ENCODE assay signal across 17 cellular contexts in the genomic region with DNA sequence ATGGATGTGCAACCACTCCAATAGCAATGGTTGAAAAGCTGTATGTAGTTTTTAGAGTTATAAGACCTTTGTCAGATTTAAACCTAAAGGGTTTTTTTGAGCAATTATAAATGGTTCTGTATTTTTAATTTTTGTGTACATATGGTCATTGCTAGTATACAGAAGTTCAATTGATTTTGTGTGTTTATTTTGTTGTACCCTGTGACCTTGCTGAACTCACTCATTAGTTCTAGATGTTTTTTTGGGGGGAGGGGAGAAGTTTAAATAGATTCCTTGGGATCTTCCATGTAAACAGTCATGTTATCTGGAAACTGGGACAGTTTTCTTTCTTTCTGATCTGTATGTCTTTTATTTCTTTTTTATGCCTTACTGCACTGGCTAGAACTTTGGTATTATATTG.
DNase-seq lines count a peak whose midpoint lies in the region; ATAC-seq, FAIRE-seq and TF ChIP-seq lines count a peak whose summit lies in the region.
"Had no signal": no experiment of that assay in that cellular context is flagged by ENCODE, and none has a peak within 500 bp of the region (broad histone marks: within the 10 kb centered on the region; RNA-seq: fewer than 3 reads in every experiment).

No MANE protein-coding gene starts in this region.

- no peak for TF ChIP-seq CTCF in CD4-positive, alpha-beta T cell (IDR thresholded peaks at IDR 0.05)
- TF ChIP-seq CTCF in WTC11 (IDR thresholded peaks at IDR 0.05) (no peak), HepG2 (CRISPR knock-in tag; IDR thresholded peaks at IDR 0.05) (no peak), foreskin keratinocyte (conservative IDR thresholded peaks at IDR 0.05) (no peak), PC-9 (conservative IDR thresholded peaks at IDR 0.05) (no peak)

- intact Hi-C loops in CD4-positive, alpha-beta T cell (cut with DNase I, micrococcal nuclease): no loop called here
- intact Hi-C loops in HepG2 (cut with micrococcal nuclease; ENCODE audit: unreplicated experiment) (no loop called here), PC-9 (cut with micrococcal nuclease; ENCODE audit: unreplicated experiment) (no loop called here)

- no peak overlapping the region for H3K4me3 Mint-ChIP-seq in activated T-cell treated with anti-CD3 and anti-CD28 coated beads, Interleukin-2, amount 50 U/mL, for 24 hours
- H3K4me3 Mint-ChIP-seq in CD4-positive, alpha-beta T cell: no peak overlapping the region
- H3K4me3 Mint-ChIP-seq in WTC11: no peak overlapping the region
- H3K4me3 Mint-ChIP-seq: HFFc6 had no signal

- no peak for TF ChIP-seq POLR2A in HepG2 (IDR thresholded peaks at IDR 0.05; ENCODE audit: insufficient read depth in 1 of 2, low read depth in 2 of 2, low read length in 2 of 2)

- in situ Hi-C loops in HepG2 (cut with HindIII; ENCODE audit: extremely low pct_ligation_motif_present, low pct_unique_long_range_greater_than_20kb): no loop called here

- H3K27ac Mint-ChIP-seq in activated T-cell treated with anti-CD3 and anti-CD28 coated beads, Interleukin-2, amount 50 U/mL, for 24 hours: peak overlapping the region; percentile 56
- H3K27ac Mint-ChIP-seq in CD4-positive, alpha-beta T cell: peak overlapping the region; percentile 43
- 0 out of 2 replicates have a peak overlapping the region, but pooled peaks have one; percentile 0 for H3K27ac Mint-ChIP-seq in WTC11
- H3K27ac Mint-ChIP-seq: HFFc6 had no signal

- no peak overlapping the region for H3K4me2 ChIP-seq in HepG2 (ENCODE audit: low read depth, low read length)
- H3K4me2 ChIP-seq in PC-9: no peak overlapping the region
- H3K4me2 ChIP-seq: BLaER1 had no signal

- POLR2A ChIA-PET in CD4-positive, alpha-beta T cell (lab: Charles Lee): no interaction called here
- POLR2A ChIA-PET in WTC11 (lab: Charles Lee) (no interaction called here), HepG2 (lab: Yijun Ruan, JAX) (no interaction called here), PC-9 (lab: Charles Lee; ENCODE audit: unreplicated experiment) (interaction anchor here (0.6 kb wide), 1 partner anchor 238 kb away, joined by 3 read pairs; no protein-coding TSS in a partner anchor)

- no peaks in the 10 kb centered on the region for H3K36me3 ChIP-seq in HepG2 (replicated peaks in 1 of 2; ENCODE audit: control insufficient read depth in 1 of 2, insufficient read depth in 2 of 2, low read length in 2 of 2)
- H3K36me3 ChIP-seq in PC-9 (ENCODE audit: low read depth): no peaks in the 10 kb centered on the region

- no peaks in the 10 kb centered on the region; the same call in 1 of the 2 replicates for H3F3A ChIP-seq in PC-9 (ENCODE audit: insufficient read depth, low read depth)

- ATAC-seq in CD4-positive, alpha-beta T cell (ENCODE audit: poor library complexity): no peak
- no peak for ATAC-seq in WTC11
- ATAC-seq in HepG2: no peak
- ATAC-seq in foreskin keratinocyte: no peak
- ATAC-seq in GM19452 (IDR thresholded peaks at IDR 0.05; ENCODE audit: unreplicated experiment): no peak

- no peaks in the 10 kb centered on the region for H3K27me3 Mint-ChIP-seq in activated T-cell treated with anti-CD3 and anti-CD28 coated beads, Interleukin-2, amount 50 U/mL, for 24 hours
- H3K27me3 Mint-ChIP-seq in CD4-positive, alpha-beta T cell: no peaks in the 10 kb centered on the region
- H3K27me3 Mint-ChIP-seq in WTC11 (ENCODE audit: low read depth): no peaks in the 10 kb centered on the region

- no peak for TF ChIP-seq RAD21 in HepG2 (CRISPR knock-in tag; IDR thresholded peaks at IDR 0.05)

- CTCF ChIA-PET in CD4-positive, alpha-beta T cell (lab: Charles Lee): no interaction called here
- CTCF ChIA-PET in WTC11 (lab: Charles Lee) (no interaction called here), HepG2 (lab: Yijun Ruan, JAX; ENCODE audit: low intra/inter-chr PET ratio, low total read pairs) (no interaction called here), PC-9 (lab: Charles Lee) (interaction anchor here (0.6 to 0.7 kb wide), 2 partner anchors 215 to 630 kb away, joined by 3 to 4 read pairs; no protein-coding TSS in a partner anchor)

- BruUV-seq in HepG2 (replicated peaks; lab: Mats Ljungman, UMichigan) (no TSS peak), PC-9 (replicated peaks; lab: Mats Ljungman, UMichigan) (no TSS peak)

- H3K4me3 ChIP-seq in HepG2 (replicated peaks in 1 of 3; ENCODE audit: insufficient read depth in 1 of 3, low read depth in 2 of 3, low read length in 3 of 3) (no peak overlapping the region), PC-9 (no peak overlapping the region)
- H3K4me3 ChIP-seq: BLaER1 had no signal

- DNase-seq in activated T-cell treated with anti-CD3 and anti-CD28 coated beads, Interleukin-2, amount 50 U/mL, for 24 hours: no peak
- no peak for DNase-seq in activated T-cell treated with anti-CD3 and anti-CD28 coated beads, Interleukin-2, amount 50 U/mL, for 1 hour
- DNase-seq in CD4-positive, alpha-beta T cell: no peak
- no peak for DNase-seq in WTC11 (ENCODE audit: low spot score)
- DNase-seq in HepG2 (ENCODE audit: low spot score): no peak
- DNase-seq in foreskin keratinocyte: no peak
- DNase-seq in PC-9: no peak
- DNase-seq: AML-193, COR-L47, DND-41, GF-D8, HCEC 1CT, HFFc6 had no signal

- H3K9me3 Mint-ChIP-seq in activated T-cell treated with anti-CD3 and anti-CD28 coated beads, Interleukin-2, amount 50 U/mL, for 24 hours: no peaks in the 10 kb centered on the region
- H3K9me3 Mint-ChIP-seq in CD4-positive, alpha-beta T cell: no peaks in the 10 kb centered on the region
- no peaks in the 10 kb centered on the region for H3K9me3 Mint-ChIP-seq in WTC11
- H3K9me3 Mint-ChIP-seq: HFFc6 had no signal

- H3K9me2 ChIP-seq in PC-9 (ENCODE audit: insufficient read depth): no peaks in the 10 kb centered on the region

- no peak overlapping the region for H3K27ac ChIP-seq in CD4-positive, alpha-beta T cell (ENCODE audit: low read depth, low read length)
- H3K27ac ChIP-seq in HepG2 (ENCODE audit: extremely low read length, insufficient read depth, low read length) (no peak overlapping the region), foreskin keratinocyte (no peak overlapping the region), PC-9 (no peak overlapping the region)
- H3K27ac ChIP-seq: 22Rv1, BLaER1 had no signal

- H3K9me3 ChIP-seq in CD4-positive, alpha-beta T cell (ENCODE audit: control insufficient read depth, low read length): no peaks in the 10 kb centered on the region
- H3K9me3 ChIP-seq in HepG2 (ENCODE audit: low read length): no peaks in the 10 kb centered on the region
- no peaks in the 10 kb centered on the region for H3K9me3 ChIP-seq in PC-9 (ENCODE audit: insufficient read depth, low read depth)
- H3K9me3 ChIP-seq: BLaER1 had no signal

- H3K4me1 Mint-ChIP-seq in activated T-cell treated with anti-CD3 and anti-CD28 coated beads, Interleukin-2, amount 50 U/mL, for 24 hours (ENCODE audit: low read depth): peaks cover 74% of the 10 kb centered on the region
- H3K4me1 Mint-ChIP-seq in CD4-positive, alpha-beta T cell (ENCODE audit: low read depth): peaks cover 72% of the 10 kb centered on the region
- peaks cover 34% of the 10 kb centered on the region for H3K4me1 Mint-ChIP-seq in WTC11

- H3K4me1 ChIP-seq in HepG2 (ENCODE audit: insufficient read depth, low read length) (peaks cover 54% of the 10 kb centered on the region), foreskin keratinocyte (peaks cover 18% of the 10 kb centered on the region), PC-9 (replicated peaks; ENCODE audit: insufficient read depth) (no peaks in the 10 kb centered on the region)

- TF ChIP-seq EP300 in HepG2 (IDR thresholded peaks at IDR 0.05; ENCODE audit: low read depth in 2 of 2, low read length in 2 of 2) (0 out of 4 replicates have a peak, but pooled peaks of 1 of the 2 experiments have one; percentile 27), HepG2 (CRISPR knock-in tag; IDR thresholded peaks at IDR 0.05; ENCODE audit: borderline replicate concordance) (no peak)

- H3K9ac ChIP-seq in HepG2 (ENCODE audit: insufficient read depth, low read depth, low read length): no peak overlapping the region
- H3K9ac ChIP-seq: BLaER1 had no signal

- no peaks in the 10 kb centered on the region for H3K27me3 ChIP-seq in CD4-positive, alpha-beta T cell (ENCODE audit: control insufficient read depth, insufficient read depth, low read length)
- H3K27me3 ChIP-seq in HepG2 (ENCODE audit: control insufficient read depth in 1 of 2, insufficient read depth in 2 of 2, low read length in 2 of 2): no peaks in the 10 kb centered on the region
- no peaks in the 10 kb centered on the region for H3K27me3 ChIP-seq in foreskin keratinocyte
- no peaks in the 10 kb centered on the region for H3K27me3 ChIP-seq in PC-9 (ENCODE audit: insufficient read depth, low read depth)
- H3K27me3 ChIP-seq: BLaER1 had no signal

- peaks cover 34% of the 10 kb centered on the region for H3K79me2 ChIP-seq in HepG2 (ENCODE audit: insufficient read depth, low read length)
- H3K79me2 ChIP-seq in PC-9 (ENCODE audit: low read depth): peaks cover 97% of the 10 kb centered on the region

- H2AFZ ChIP-seq in HepG2 (ENCODE audit: low read length) (no peak overlapping the region), PC-9 (no peak overlapping the region)

- peaks cover 4% of the 10 kb centered on the region for H3K36me3 Mint-ChIP-seq in activated T-cell treated with anti-CD3 and anti-CD28 coated beads, Interleukin-2, amount 50 U/mL, for 24 hours (ENCODE audit: low read depth)
- H3K36me3 Mint-ChIP-seq in CD4-positive, alpha-beta T cell (ENCODE audit: low read depth): no peaks in the 10 kb centered on the region
- no peaks in the 10 kb centered on the region for H3K36me3 Mint-ChIP-seq in WTC11

- H4K20me1 ChIP-seq in HepG2 (ENCODE audit: insufficient read depth, low read length) (peaks cover 5% of the 10 kb centered on the region; the same call in 1 of the 2 replicates), PC-9 (ENCODE audit: insufficient read depth) (peaks cover 70% of the 10 kb centered on the region)

- no peak for FAIRE-seq in HepG2 (lab: Jason Lieb, UNC)
- FAIRE-seq: HTR-8/SVneo had no signal

TF ChIP-seq in HepG2, 621 proteins besides CTCF, POLR2A, EP300 and RAD21 (continues in another document):
- peak; percentile 47; the same call in 1 of the 2 replicates for TF ChIP-seq FOXP4 (CRISPR knock-in tag; IDR thresholded peaks at IDR 0.05)
- TF ChIP-seq KLF16 (CRISPR knock-in tag; IDR thresholded peaks at IDR 0.05): 0 out of 4 replicates have a peak, but pooled peaks of 1 of the 2 experiments have one; percentile 27
- TF ChIP-seq MIXL1 (CRISPR knock-in tag; IDR thresholded peaks at IDR 0.05): peak; percentile 76

Comparison
In these comparisons a context has a peak if more than half of its experiments do, and no peak if none do; other contexts are left out.
1. H3K27ac Mint-ChIP-seq: peak in every context shown above with its lines; median percentile 56 in activated T-cell treated with anti-CD3 and anti-CD28 coated beads, Interleukin-2, amount 50 U/mL, for 24 hours; 43 in CD4-positive, alpha-beta T cell; 0 in WTC11.